9 cellular contexts compared by ENCODE assay signal in the genomic region with DNA sequence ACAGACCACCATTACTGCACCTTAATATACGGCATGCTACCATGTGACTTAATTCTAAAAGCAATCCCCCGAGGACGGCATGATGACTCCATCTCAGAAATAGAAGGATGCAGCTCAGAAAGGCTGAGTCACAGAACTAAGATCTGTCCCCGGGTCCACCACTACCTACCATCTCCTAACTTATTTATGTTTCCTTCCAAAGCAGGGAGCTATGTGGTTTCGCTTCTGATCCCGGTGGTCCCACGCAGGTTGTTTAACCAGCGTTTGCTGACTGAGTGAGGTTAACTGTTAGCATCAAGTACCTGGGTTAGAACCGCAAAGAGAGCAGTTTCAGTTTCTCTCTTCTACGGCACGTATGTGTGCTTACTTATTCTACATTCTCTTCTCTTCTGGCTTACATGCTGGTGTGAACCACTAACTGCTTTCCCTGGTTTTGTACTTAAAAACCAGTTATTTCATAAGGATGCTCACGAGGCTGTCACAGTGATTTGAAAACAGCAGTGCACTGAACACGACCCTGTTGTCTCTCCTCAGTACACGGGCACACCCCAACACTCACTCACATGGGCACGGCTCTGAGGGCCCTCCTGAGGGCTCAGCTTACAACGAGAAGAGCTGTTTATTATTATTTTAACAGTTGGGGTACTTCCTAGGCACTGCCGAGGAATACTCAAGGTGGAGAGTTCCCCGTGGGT.
DNase-seq lines count a peak whose midpoint lies in the region; ATAC-seq and TF ChIP-seq lines count a peak whose summit lies in the region.
"Had no signal": no experiment of that assay in that cellular context is flagged by ENCODE, and none has a peak within 500 bp of the region (broad histone marks: within the 10 kb centered on the region; RNA-seq: fewer than 3 reads in every experiment).

No MANE protein-coding gene starts in this region.

- ATAC-seq in GM18517 (IDR thresholded peaks at IDR 0.05; ENCODE audit: unreplicated experiment) (peak; percentile 62), HG02623 (IDR thresholded peaks at IDR 0.05; ENCODE audit: unreplicated experiment) (peak; percentile 39)
- ATAC-seq: K562 had no signal

- no peaks in the 10 kb centered on the region for H3K9me3 ChIP-seq in OCI-LY3 (ENCODE audit: insufficient read depth, low read length)

- peak overlapping the region; percentile 59 for H3K4me3 ChIP-seq in OCI-LY3 (ENCODE audit: low read length)
- H3K4me3 ChIP-seq: K562 had no signal

- peak overlapping the region; percentile 80 for H3K4me2 ChIP-seq in OCI-LY3 (ENCODE audit: low read length)

- peak overlapping the region; percentile 20; the same call in 1 of the 2 replicates for H3K9ac ChIP-seq in OCI-LY3 (ENCODE audit: low read length)

- no peaks in the 10 kb centered on the region; the same call in 1 of the 2 replicates for H3K27me3 ChIP-seq in OCI-LY3 (ENCODE audit: low read depth, low read length)

- no peak for TF ChIP-seq CTCF in OCI-LY3 (IDR thresholded peaks at IDR 0.05; ENCODE audit: low read depth, low read length)

- peaks cover 74% of the 10 kb centered on the region for H4K20me1 ChIP-seq in OCI-LY3 (ENCODE audit: insufficient read depth, low read length)

- H3K36me3 ChIP-seq in OCI-LY3 (replicated peaks; ENCODE audit: low read depth, low read length): peaks cover 21% of the 10 kb centered on the region

- DNase-seq in caudate nucleus (lab: John Stamatoyannopoulos, UW) (peak in 1 of 61 donors; percentile 28), NCI-H1105 treated with DMSO at 0.1 percent for 48 hours (lab: John Stamatoyannopoulos, UW) (no peak), OCI-M2 (lab: John Stamatoyannopoulos, UW; ENCODE audit: unreplicated experiment) (no peak), SIG-M5 treated with dmso at 0.1 percent for 504 hours (lab: John Stamatoyannopoulos, UW; ENCODE audit: unreplicated experiment) (no peak)
- DNase-seq in stimulated activated CD4-positive, alpha-beta T cell treated with anti-CD3 and anti-CD28 coated beads, Interleukin-4, amount 100 ng/mL, for 24 hours: peak; percentile 75

- H3K27ac ChIP-seq in OCI-LY3 (ENCODE audit: low read length): peak overlapping the region; percentile 80
- H3K27ac ChIP-seq in caudate nucleus (ENCODE audit: low read depth, low read length): peak overlapping the region; percentile 89

- H3K4me1 ChIP-seq in OCI-LY3 (ENCODE audit: low read length): peaks cover 91% of the 10 kb centered on the region

- no peak overlapping the region for H2AFZ ChIP-seq in OCI-LY3 (ENCODE audit: low read depth, low read length)

- peaks cover 87% of the 10 kb centered on the region for H3K79me2 ChIP-seq in OCI-LY3 (ENCODE audit: low read length)
